In the genomic region with DNA sequence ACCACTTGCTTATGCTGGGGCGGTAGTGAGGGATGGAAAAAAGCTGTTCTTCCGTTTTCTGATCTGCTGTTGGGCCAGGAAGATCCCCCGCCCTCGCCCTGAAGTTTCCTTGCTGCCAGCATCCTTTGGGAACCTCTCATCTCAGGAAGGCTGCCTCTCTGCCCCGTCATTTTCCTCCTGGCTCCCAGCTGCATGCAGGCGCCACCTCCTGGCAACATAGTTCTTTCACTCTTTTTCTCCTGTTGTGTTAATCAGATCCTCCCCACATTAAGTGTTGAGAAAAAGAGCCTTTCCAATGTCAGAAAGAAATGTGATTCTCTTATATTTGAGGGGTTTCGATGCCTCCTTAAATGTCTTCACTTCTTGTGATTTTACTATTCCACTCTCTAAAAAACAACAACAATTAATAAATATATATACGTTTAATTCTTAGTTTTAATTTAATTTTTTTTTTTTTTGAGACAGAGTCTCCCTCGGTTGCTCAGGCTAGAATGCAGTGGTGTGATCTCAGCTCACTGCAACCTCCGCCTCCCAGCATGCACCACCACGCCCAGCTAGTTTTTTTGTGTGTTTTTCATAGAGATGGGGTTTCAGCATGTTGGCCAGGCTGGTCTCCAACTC, we compare ENCODE assay signal across 2 cellular contexts.
TF ChIP-seq lines count a peak whose summit lies in the region.

No MANE protein-coding gene starts in this region.

TF ChIP-seq in GM23338, 12 proteins besides CTCF, POLR2A, EP300 and RAD21:
- TF ChIP-seq ZNF331 (CRISPR knock-in tag; IDR thresholded peaks at IDR 0.05; ENCODE audit: low read depth) = no peak

TF ChIP-seq in GM12878, 131 proteins besides CTCF, POLR2A, EP300 and RAD21:
- TF ChIP-seq YY1 (IDR thresholded peaks at IDR 0.05; ENCODE audit: low read depth, low read length) (0 out of 2 replicates have a peak, but pooled peaks have one; percentile 60), CREB1 (IDR thresholded peaks at IDR 0.05; ENCODE audit: low read depth) (peak; percentile 35; the same call in 1 of the 2 replicates), FOXM1 (IDR thresholded peaks at IDR 0.05; ENCODE audit: low read depth, low read length) (0 out of 2 replicates have a peak, but pooled peaks have one; percentile 21), IRF4 (IDR thresholded peaks at IDR 0.05; ENCODE audit: low read depth, low read length) (no peak), IKZF1 (conservative IDR thresholded peaks at IDR 0.05) (0 out of 2 replicates have a peak, but pooled peaks have one; percentile 30), STAT1 (conservative IDR thresholded peaks at IDR 0.05) (no peak), IKZF2 (IDR thresholded peaks at IDR 0.05) (0 out of 4 replicates have a peak, but pooled peaks of 1 of the 2 experiments have one; percentile 20), SMARCA5 (IDR thresholded peaks at IDR 0.05) (0 out of 2 replicates have a peak, but pooled peaks have one; percentile 25), POU2F2 (IDR thresholded peaks at IDR 0.05; ENCODE audit: borderline replicate concordance, low read depth, low read length) (0 out of 3 replicates have a peak, but pooled peaks have one; percentile 30), EED (IDR thresholded peaks at IDR 0.05; ENCODE audit: low read depth) (0 out of 2 replicates have a peak, but pooled peaks have one; percentile 21), SMC3 (IDR thresholded peaks at IDR 0.05; ENCODE audit: borderline replicate concordance, low read length) (peak; percentile 89)
- TF ChIP-seq, protein P1, sequence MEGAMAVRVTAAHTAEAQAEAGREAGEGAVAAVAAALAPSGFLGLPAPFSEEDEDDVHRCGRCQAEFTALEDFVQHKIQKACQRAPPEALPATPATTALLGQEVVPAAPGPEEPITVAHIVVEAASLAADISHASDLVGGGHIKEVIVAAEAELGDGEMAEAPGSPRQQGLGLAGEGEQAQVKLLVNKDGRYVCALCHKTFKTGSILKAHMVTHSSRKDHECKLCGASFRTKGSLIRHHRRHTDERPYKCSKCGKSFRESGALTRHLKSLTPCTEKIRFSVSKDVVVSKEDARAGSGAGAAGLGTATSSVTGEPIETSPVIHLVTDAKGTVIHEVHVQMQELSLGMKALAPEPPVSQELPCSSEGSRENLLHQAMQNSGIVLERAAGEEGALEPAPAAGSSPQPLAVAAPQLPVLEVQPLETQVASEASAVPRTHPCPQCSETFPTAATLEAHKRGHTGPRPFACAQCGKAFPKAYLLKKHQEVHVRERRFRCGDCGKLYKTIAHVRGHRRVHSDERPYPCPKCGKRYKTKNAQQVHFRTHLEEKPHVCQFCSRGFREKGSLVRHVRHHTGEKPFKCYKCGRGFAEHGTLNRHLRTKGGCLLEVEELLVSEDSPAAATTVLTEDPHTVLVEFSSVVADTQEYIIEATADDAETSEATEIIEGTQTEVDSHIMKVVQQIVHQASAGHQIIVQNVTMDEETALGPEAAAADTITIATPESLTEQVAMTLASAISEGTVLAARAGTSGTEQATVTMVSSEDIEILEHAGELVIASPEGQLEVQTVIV (IDR thresholded peaks at IDR 0.05; ENCODE audit: borderline replicate concordance, partially characterized antibody) = no peak
